In genomic region chr9:37092714-37093295, GRCh38 we compare ENCODE assay signal across 11 cellular contexts. TPM values are rescaled to one million over a fixed set of nuclear protein-coding genes. Genes with fewer than 3 reads are reported as not detected.
DNase-seq lines count a peak whose midpoint lies in the region; ATAC-seq, FAIRE-seq and TF ChIP-seq lines count a peak whose summit lies in the region.
"Not testable (repeated sequence)": the region's sequence is repeated elsewhere in the genome, so short reads cannot be mapped to it uniquely, and the experiment has no call there.
"Had no signal": no experiment of that assay in that cellular context is flagged by ENCODE, and none has a peak within 500 bp of the region (broad histone marks: within the 10 kb centered on the region; RNA-seq: fewer than 3 reads in every experiment).

No MANE protein-coding gene starts in this region.

- POLR2A ChIA-PET in Panc1 (lab: Charles Lee): not testable (repeated sequence)

- peak; percentile 44 for DNase-seq in DMS 273 (lab: John Stamatoyannopoulos, UW; ENCODE audit: unreplicated experiment)
- not testable (repeated sequence) for DNase-seq in GM12892 (ENCODE audit: insufficient read length); Panc1 (ENCODE audit: low read depth, low spot score); bronchial epithelial cell (ENCODE audit: low read depth); keratinocyte (ENCODE audit: low read depth, low spot score)
- peak; percentile 6 for DNase-seq in NCI-H510A treated with DMSO at 0.1 percent for 48 hours (lab: John Stamatoyannopoulos, UW)

- H3K27me3 ChIP-seq in Panc1 (ENCODE audit: control insufficient read depth, insufficient read depth, low read length); bronchial epithelial cell (ENCODE audit: control insufficient read depth, insufficient read depth, low read length); keratinocyte (ENCODE audit: control insufficient read depth, extremely low read depth, insufficient read depth, low read length): not testable (repeated sequence)

- peak; percentile 26; the same call in 1 of the 2 replicates for ATAC-seq in Panc1

- BruUV-seq in Panc1 (replicated peaks; lab: Mats Ljungman, UMichigan): not testable (repeated sequence)

- TF ChIP-seq POLR2A in GM12892 (IDR thresholded peaks at IDR 0.05; ENCODE audit: low read depth, low read length): not testable (repeated sequence)

- not testable (repeated sequence) for H3K4me2 ChIP-seq in keratinocyte (ENCODE audit: control insufficient read depth, extremely low read depth, insufficient read depth, low read depth, low read length)

- intact Hi-C loops in Panc1 (cut with micrococcal nuclease; ENCODE audit: unreplicated experiment): not testable (repeated sequence)

- not testable (repeated sequence) for H2AFZ ChIP-seq in keratinocyte (ENCODE audit: control insufficient read depth, low read length)

- not testable (repeated sequence) for H3K4me3 ChIP-seq in Panc1 (ENCODE audit: low read depth in 2 of 2, low read length in 2 of 2); bronchial epithelial cell (ENCODE audit: low read depth, low read length); keratinocyte (ENCODE audit: control insufficient read depth in 2 of 3, extremely low read depth in 1 of 3, insufficient read depth in 2 of 3, low read depth in 1 of 3, low read length in 3 of 3)

- H4K20me1 ChIP-seq in keratinocyte (ENCODE audit: control insufficient read depth, extremely low read depth, insufficient read depth, low read length): not testable (repeated sequence)

- H3K27ac ChIP-seq in Panc1 (ENCODE audit: low read length); keratinocyte (ENCODE audit: control insufficient read depth, insufficient read depth, low read length): not testable (repeated sequence)

- TF ChIP-seq CTCF in Panc1 (IDR thresholded peaks at IDR 0.05); bronchial epithelial cell (IDR thresholded peaks at IDR 0.05; ENCODE audit: insufficient read depth, low read length, severe bottlenecking); keratinocyte (optimal IDR thresholded peaks at IDR 0.05 in 1 of 3, IDR thresholded peaks at IDR 0.05 in 1 of 3, conservative IDR thresholded peaks at IDR 0.05 in 1 of 3; ENCODE audit: extremely low read depth in 1 of 3, insufficient read depth in 2 of 3, low read length in 3 of 3): not testable (repeated sequence)

- H3K9me1 ChIP-seq in keratinocyte (ENCODE audit: control insufficient read depth, extremely low read depth, insufficient read depth, low read length): not testable (repeated sequence)

- FAIRE-seq in GM12892 (lab: Jason Lieb, UNC): peak; percentile 54
- peak; percentile 95 for FAIRE-seq in bronchial epithelial cell (lab: Jason Lieb, UNC)
- peak; percentile 78 for FAIRE-seq in keratinocyte (lab: Jason Lieb, UNC)

- H3K79me2 ChIP-seq in keratinocyte (ENCODE audit: control insufficient read depth, insufficient read depth, low read length): not testable (repeated sequence)

- H3K4me1 ChIP-seq in Panc1 (ENCODE audit: control insufficient read depth, insufficient read depth, low read length); keratinocyte (ENCODE audit: control insufficient read depth, extremely low read depth, insufficient read depth, low read length): not testable (repeated sequence)

- not testable (repeated sequence) for H3K9ac ChIP-seq in keratinocyte (ENCODE audit: control insufficient read depth, extremely low read depth, insufficient read depth, low read length)

- not testable (repeated sequence) for H3K9me3 ChIP-seq in Panc1 (ENCODE audit: control insufficient read depth, insufficient read depth, low read depth, low read length); keratinocyte (ENCODE audit: control insufficient read depth, low read depth, low read length)

- H3K36me3 ChIP-seq in Panc1 (ENCODE audit: control insufficient read depth, insufficient read depth, low read length); bronchial epithelial cell (ENCODE audit: control insufficient read depth, insufficient read depth, low read length); keratinocyte (ENCODE audit: control insufficient read depth in 2 of 2, extremely low read depth in 1 of 2, insufficient read depth in 2 of 2, low read length in 2 of 2): not testable (repeated sequence)

- in situ Hi-C loops in Panc1 (cut with HindIII; ENCODE audit: low pct_unique_long_range_greater_than_20kb, low sequenced_read_pairs): not testable (repeated sequence)

- dilution Hi-C loops in keratinocyte (cut with MboI; ENCODE audit: extremely low pct_ligation_motif_present, low sequenced_read_pairs): not testable (repeated sequence)

- CTCF ChIA-PET in Panc1 (lab: Charles Lee): not testable (repeated sequence)

RNA-seq across cellular contexts. Expression of gene ZCCHC7, which starts 27.6 kb away (rescaled TPM):
- 60.8 TPM for polyA plus RNA-seq in GM12892 (2012; ENCODE audit: missing spikeins)
- total RNA-seq in Panc1 (2021; ENCODE audit: unreplicated experiment): 43.7 TPM
- polyA plus RNA-seq in Panc1 (2012; ENCODE audit: insufficient read length): 25.2 TPM
- total RNA-seq in bronchial epithelial cell: 19.3 and 26.9 TPM in 2 replicates
- polyA plus RNA-seq in keratinocyte: 11.9 to 17.1 TPM (median 16.5 TPM) in 3 replicates
- 25.4 TPM for polyA plus RNA-seq in keratinocyte (2011; ENCODE audit: low read depth)
- 11.5 and 17.9 TPM in 2 replicates for polyA plus RNA-seq in keratinocyte (2011; cell fraction: cytosol; rRNA removed)
- 18.5 and 22.0 TPM in 2 replicates for polyA plus RNA-seq in keratinocyte (2011; cell fraction: nucleus; rRNA removed)
- polyA plus RNA-seq in keratinocyte (2012; ENCODE audit: low replicate concordance): 9.0 and 14.8 TPM in 2 replicates
- 13.2 to 27.6 TPM (median 19.9 TPM) in 3 replicates for polyA minus RNA-seq in keratinocyte
- polyA minus RNA-seq in keratinocyte (2011; cell fraction: cytosol; rRNA and poly(A)+ RNA removed): 17.8 TPM
- polyA minus RNA-seq in keratinocyte (2011; cell fraction: nucleus; rRNA and poly(A)+ RNA removed): 10.0 and 21.3 TPM in 2 replicates

RNA-seq across cellular contexts. Expression of gene PAX5, which starts 58.7 kb away (rescaled TPM):
- polyA plus RNA-seq in GM12892 (2012; ENCODE audit: missing spikeins): 33.5 TPM
- total RNA-seq in Panc1 (2021; ENCODE audit: unreplicated experiment) (0.39 TPM), bronchial epithelial cell (not detected in 2 replicates)
- polyA plus RNA-seq in Panc1 (2012; ENCODE audit: insufficient read length): 0.05 TPM
- polyA plus RNA-seq in keratinocyte: not detected in 3 replicates
- not detected for polyA plus RNA-seq in keratinocyte (2011; ENCODE audit: low read depth)
- polyA plus RNA-seq in keratinocyte (2011; cell fraction: cytosol; rRNA removed): not detected in 2 replicates
- polyA plus RNA-seq in keratinocyte (2011; cell fraction: nucleus; rRNA removed): not detected in 2 replicates
- polyA plus RNA-seq in keratinocyte (2012; ENCODE audit: low replicate concordance): not detected in 2 replicates
- polyA minus RNA-seq in keratinocyte: not detected in 3 replicates
- not detected for polyA minus RNA-seq in keratinocyte (2011; cell fraction: cytosol; rRNA and poly(A)+ RNA removed)
- polyA minus RNA-seq in keratinocyte (2011; cell fraction: nucleus; rRNA and poly(A)+ RNA removed): not detected in 2 replicates
- total RNA-seq: G401, HFFc6, HT1080, IMR-90 had no signal
- polyA plus RNA-seq: CD8-positive, alpha-beta memory T cell; IMR-90 had no signal
